ENCODE assay signal across 32 cellular contexts in genomic region chr12:103734847-103735246, GRCh38.
"Had no signal": no experiment of that assay in that cellular context is flagged by ENCODE, and none has a peak within 500 bp of the region (broad histone marks: within the 10 kb centered on the region; RNA-seq: fewer than 3 reads in every experiment).

No MANE protein-coding gene starts in this region.

- H3K4me3 ChIP-seq: MG63 had no signal

- H3K9me3 ChIP-seq: MG63 had no signal

- DNase-seq: Karpas-422, Kasumi-1, MG63, MM.1S, MV-4-11, NCI-H1048, NCI-H1092, NCI-H1092 treated with DMSO at 0.1 percent for 48 hours, NCI-H1105, NCI-H1105 treated with DMSO at 0.1 percent for 48 hours, NCI-H1417, NCI-H1417 treated with DMSO at 0.1 percent for 48 hours, NCI-H1436, NCI-H1436 treated with DMSO at 0.1 percent for 48 hours, NCI-H146, NCI-H1694, NCI-H1694 treated with DMSO at 0.1 percent for 48 hours, NCI-H187, NCI-H187 treated with DMSO at 0.1 percent for 48 hours, NCI-H1930, NCI-H2029 treated with DMSO at 0.1 percent for 48 hours, NCI-H2081, NCI-H2081 treated with DMSO at 0.1 percent for 48 hours, NCI-H2107, NCI-H2171, NCI-H2227 treated with DMSO at 0.1 percent for 48 hours, NCI-H226, NCI-H345, NCI-H446, NCI-H446 treated with DMSO at 0.1 percent for 48 hours, NCI-H510A, NCI-H510A treated with DMSO at 0.1 percent for 48 hours had no signal

- H3K36me3 ChIP-seq: MG63 had no signal
